8 cellular contexts compared by ENCODE assay signal in genomic region chr19:1591421-1592022, GRCh38. TPM values are rescaled to one million over a fixed set of nuclear protein-coding genes. Genes with fewer than 3 reads are reported as not detected.
A peak's percentile ranks its signal among the peaks of the same experiment; 100 is the strongest.
DNase-seq lines count a peak whose midpoint lies in the region; ATAC-seq and TF ChIP-seq lines count a peak whose summit lies in the region.

No MANE protein-coding gene starts in this region.

- intact Hi-C loops in PC-9 (cut with micrococcal nuclease; ENCODE audit: unreplicated experiment) = loop anchor here (2.0 kb wide), 1 partner anchor 185 kb away; the partner anchor contains the start of gene DAZAP1

- TSS peak; percentile 58 for BruUV-seq in PC-9 (replicated peaks; lab: Mats Ljungman, UMichigan)

- H3K4me1 Mint-ChIP-seq in naive thymus-derived CD8-positive, alpha-beta T cell = peaks cover 11 to 31% (median 22%) of the 10 kb centered on the region in 4 donors

- TF ChIP-seq CTCF in PC-9 (conservative IDR thresholded peaks at IDR 0.05) = no peak

- H3K27ac ChIP-seq in PC-9 = peak overlapping the region; percentile 88

- H3K27ac Mint-ChIP-seq in naive thymus-derived CD8-positive, alpha-beta T cell = peak overlapping the region; percentile 76 to 95 (median 93)

- no peaks in the 10 kb centered on the region for H3K9me2 ChIP-seq in PC-9 (ENCODE audit: insufficient read depth)

- no peaks in the 10 kb centered on the region for H3K9me3 Mint-ChIP-seq in naive thymus-derived CD8-positive, alpha-beta T cell

- peaks cover 0 to 11% (median 2%) of the 10 kb centered on the region in 3 donors for H3K36me3 Mint-ChIP-seq in naive thymus-derived CD8-positive, alpha-beta T cell

- peak overlapping the region; percentile 78 for H3K4me3 ChIP-seq in PC-9

- H3K4me1 ChIP-seq in PC-9 (replicated peaks; ENCODE audit: insufficient read depth) = peaks cover 7% of the 10 kb centered on the region; the same call in 1 of the 2 replicates

- H3K27me3 ChIP-seq in PC-9 (ENCODE audit: insufficient read depth, low read depth) = no peaks in the 10 kb centered on the region

- POLR2A ChIA-PET in PC-9 (lab: Charles Lee; ENCODE audit: unreplicated experiment) = interaction anchor here (1.0 kb wide), 1 partner anchor 14 kb away, joined by 14 read pairs; the partner anchor contains the start of gene UQCR11
- POLR2A ChIA-PET in naive thymus-derived CD8-positive, alpha-beta T cell (lab: Charles Lee) = interaction anchor here (0.5 to 4.4 kb wide), 8 partner anchors 13 to 1585 kb away, joined by 4 to 37 read pairs (median 4); partner anchors contain the start of genes TCF3 and UQCR11

- H3K36me3 ChIP-seq in PC-9 (ENCODE audit: low read depth) = no peaks in the 10 kb centered on the region

- peak overlapping the region; percentile 85 to 93 (median 88) for H3K4me3 Mint-ChIP-seq in naive thymus-derived CD8-positive, alpha-beta T cell

- H2AFZ ChIP-seq in PC-9 = no peak overlapping the region

- H3K79me2 ChIP-seq in PC-9 (ENCODE audit: low read depth) = peaks cover 46% of the 10 kb centered on the region

- H4K20me1 ChIP-seq in PC-9 (ENCODE audit: insufficient read depth) = peaks cover 11% of the 10 kb centered on the region

- H3K27me3 Mint-ChIP-seq in naive thymus-derived CD8-positive, alpha-beta T cell = no peaks in the 10 kb centered on the region

- H3F3A ChIP-seq in PC-9 (ENCODE audit: insufficient read depth, low read depth) = peaks cover 42% of the 10 kb centered on the region; the same call in 1 of the 2 replicates

- peak overlapping the region; percentile 88 for H3K4me2 ChIP-seq in PC-9

- CTCF ChIA-PET in PC-9 (lab: Charles Lee) = interaction anchor here (1.0 to 1.1 kb wide), 2 partner anchors 25 to 46 kb away, joined by 3 to 5 read pairs; no protein-coding TSS in a partner anchor

- no peaks in the 10 kb centered on the region for H3K9me3 ChIP-seq in PC-9 (ENCODE audit: insufficient read depth, low read depth)

- ATAC-seq in naive thymus-derived CD8-positive, alpha-beta T cell = peak in 1 of 2 donors; percentile 10
- ATAC-seq in HG02588 (IDR thresholded peaks at IDR 0.05; ENCODE audit: unreplicated experiment) = no peak
- ATAC-seq in HG02885 (IDR thresholded peaks at IDR 0.05; ENCODE audit: poor library complexity, unreplicated experiment) = no peak

- DNase-seq in activated naive CD4-positive, alpha-beta T cell treated with Interleukin-2 at 50 U/mL for 16 hours = peak; percentile 16
- no peak for DNase-seq in activated naive CD4-positive, alpha-beta T cell treated with anti-CD3 and anti-CD28 coated beads, Interleukin-2, amount 50 U/mL, for 16 hours
- DNase-seq in PC-9 = no peak
- DNase-seq in ecto neural progenitor cell (ENCODE audit: low spot score) = peak; percentile 58
- DNase-seq in naive thymus-derived CD8-positive, alpha-beta T cell = peak in 2 of 10 donors; percentile 20 to 29
- DNase-seq in NCI-H1436 (lab: John Stamatoyannopoulos, UW) = no peak

RNA-seq across cellular contexts. Expression of gene MBD3, which starts 1.1 kb away (rescaled TPM):
- 129 and 143 TPM in 2 replicates for total RNA-seq in PC-9 (2021)
- 10 to 100 TPM; 74.2 to 77.4 TPM for total RNA-seq in naive thymus-derived CD8-positive, alpha-beta T cell
- polyA plus RNA-seq in naive thymus-derived CD8-positive, alpha-beta T cell = 10 to 100 TPM in 2 of 3 donors, 1 to 10 TPM in 1; 9.6 to 23.5 (median 12.8) TPM

RNA-seq across cellular contexts. Expression of gene UQCR11, which starts 13.7 kb away (rescaled TPM):
- 196 and 275 TPM in 2 replicates for total RNA-seq in PC-9 (2021)
- 100 to 1,000 TPM; 130 to 132 TPM for total RNA-seq in naive thymus-derived CD8-positive, alpha-beta T cell
- polyA plus RNA-seq in naive thymus-derived CD8-positive, alpha-beta T cell = 100 to 1,000 TPM; 545 to 646 (median 558) TPM

RNA-seq across cellular contexts. Expression of gene MEX3D, which starts 23.4 kb away (rescaled TPM):
- 55.6 and 63.7 TPM in 2 replicates for total RNA-seq in PC-9 (2021)
- total RNA-seq in naive thymus-derived CD8-positive, alpha-beta T cell = 1 to 10 TPM; 3.0 to 4.4 TPM
- under 1 TPM in 1 of 3 donors, not detected in 2; 0.08 TPM for polyA plus RNA-seq in naive thymus-derived CD8-positive, alpha-beta T cell

Comparison
In these comparisons a context has a peak if more than half of its experiments do, and no peak if none do; other contexts are left out.
1. DNase-seq: peak in activated naive CD4-positive, alpha-beta T cell treated with Interleukin-2 at 50 U/mL for 16 hours (single experiment) and ecto neural progenitor cell (single experiment); none in activated naive CD4-positive, alpha-beta T cell treated with anti-CD3 and anti-CD28 coated beads, Interleukin-2, amount 50 U/mL, for 16 hours (single experiment), PC-9 (0 of 2) and NCI-H1436 (single experiment).
2. RNA of gene MEX3D, which starts 23.4 kb away (total RNA-seq): 55.6 to 63.7 TPM in PC-9; 3.0 to 4.4 TPM in naive thymus-derived CD8-positive, alpha-beta T cell; every median in the first group is over 10 times any median in the second.